In the genomic region with DNA sequence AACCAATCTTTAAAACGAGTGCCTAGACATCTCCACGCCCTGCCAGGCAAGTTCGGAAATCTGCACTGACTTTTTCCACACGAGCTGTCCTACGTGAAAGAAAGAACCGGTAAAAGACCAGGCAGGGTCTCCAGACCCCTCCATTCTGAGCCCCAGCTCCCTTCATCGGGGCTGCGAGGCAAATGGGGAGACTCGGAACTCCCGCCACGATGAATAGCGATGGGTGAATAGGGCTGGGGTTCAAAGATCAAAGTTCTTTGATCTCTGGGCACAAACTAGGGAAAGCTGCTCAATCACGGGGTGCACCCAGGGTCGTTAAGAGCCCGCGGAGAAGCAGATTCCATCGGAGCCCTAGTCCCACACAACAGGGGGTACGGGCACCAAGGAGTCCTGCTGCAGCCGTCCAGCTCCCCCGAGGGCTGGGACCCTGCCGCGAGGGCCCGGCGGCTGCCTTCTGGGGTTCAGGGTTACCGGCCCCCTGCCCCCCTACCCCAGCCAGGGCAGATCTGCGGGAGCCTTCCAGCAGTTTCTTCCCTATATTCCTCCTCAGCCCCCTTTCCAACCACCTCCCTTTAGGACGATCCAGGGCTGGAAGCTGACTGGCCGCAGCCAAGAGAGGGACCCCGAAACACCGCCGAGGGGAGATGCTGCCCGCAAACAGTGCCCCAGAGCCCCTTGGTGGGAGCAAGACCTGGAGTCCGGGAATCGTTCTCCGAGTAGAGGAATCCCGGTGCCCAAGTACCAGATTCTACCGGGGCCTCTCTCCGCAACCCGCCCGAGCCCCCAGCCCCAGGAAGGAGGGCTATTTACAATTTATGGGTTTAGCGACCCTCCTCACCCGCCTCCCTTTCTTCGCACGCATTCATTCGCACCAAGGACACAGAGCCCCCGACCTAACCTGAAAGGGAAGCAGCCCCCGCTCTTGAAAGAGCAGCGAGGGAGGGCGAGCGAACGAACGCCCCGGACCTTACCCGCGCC, we compare ENCODE assay signal across 8 cellular contexts. TPM values are rescaled to one million over a fixed set of nuclear protein-coding genes. Genes with fewer than 3 reads are reported as not detected.
A peak's percentile ranks its signal among the peaks of the same experiment; 100 is the strongest.
DNase-seq lines count a peak whose midpoint lies in the region; ATAC-seq, FAIRE-seq and TF ChIP-seq lines count a peak whose summit lies in the region.

No MANE protein-coding gene starts in this region.

- peaks cover 0 to 17% (median 10%) of the 10 kb centered on the region in 7 donors for H3K9me3 Mint-ChIP-seq in CD14-positive monocyte

- H3K4me3 ChIP-seq in OCI-LY1 (ENCODE audit: low read depth, low read length, poor library complexity, severe bottlenecking) (peak overlapping the region; percentile 77), H1 (ENCODE audit: extremely low read depth in 1 of 4, insufficient read depth in 2 of 4, low read depth in 3 of 4, low read length in 4 of 4) (peak overlapping the region; percentile 53 to 74 (median 62)), neuron (ENCODE audit: low read length) (peak overlapping the region; percentile 80)

- H3K23ac ChIP-seq in H1 (ENCODE audit: insufficient read length) = no peak overlapping the region

- H3K18ac ChIP-seq in H1 (ENCODE audit: extremely low read depth, low read length) = peak overlapping the region; percentile 71

- no peak for FAIRE-seq in H1 (lab: Jason Lieb, UNC)

- H3K4me1 ChIP-seq in OCI-LY1 (ENCODE audit: insufficient read depth, low read length, severe bottlenecking) (peaks cover 44% of the 10 kb centered on the region), H1 (replicated peaks in 1 of 4; ENCODE audit: control insufficient read depth in 3 of 4, insufficient read depth in 4 of 4, low read length in 3 of 4) (peaks cover 15 to 21% (median 18%) of the 10 kb centered on the region in 4 experiments), neuron (ENCODE audit: insufficient read depth, low read length) (peaks cover 52% of the 10 kb centered on the region)

- H2BK5ac ChIP-seq in H1 (ENCODE audit: low read depth, low read length) = no peak overlapping the region

- H3K9ac ChIP-seq in OCI-LY1 (ENCODE audit: low read length) = peak overlapping the region; percentile 74
- H3K9ac ChIP-seq in H1 (replicated peaks in 1 of 4; ENCODE audit: extremely low read depth in 1 of 4, low read depth in 3 of 4, low read length in 3 of 4) = peak overlapping the region; percentile 50 to 84 (median 58); a peak in 5 of 7 replicates

- H4K20me1 ChIP-seq in OCI-LY1 (ENCODE audit: insufficient read depth, low read length) = no peaks in the 10 kb centered on the region
- peaks cover 0 to 2% of the 10 kb centered on the region in 2 experiments for H4K20me1 ChIP-seq in H1 (replicated peaks in 1 of 2; ENCODE audit: control insufficient read depth in 1 of 2, insufficient read depth in 2 of 2, low read length in 2 of 2)

- peak overlapping the region; percentile 66 for H3K4me2 ChIP-seq in OCI-LY1 (ENCODE audit: low read length)
- peak overlapping the region; percentile 93 to 95 for H3K4me2 ChIP-seq in H1 (ENCODE audit: insufficient read depth in 1 of 2, low read depth in 2 of 2, low read length in 2 of 2)

- no peaks in the 10 kb centered on the region for H3F3A ChIP-seq in OCI-LY1 (ENCODE audit: insufficient read depth, low read length)

- CTCF ChIA-PET in H1 (lab: Charles Lee; ENCODE audit: partially characterized antibody) = interaction anchor here (0.8 to 6.6 kb wide), 19 partner anchors 10 to 267 kb away, joined by 3 to 81 read pairs (median 5); a partner anchor contains a TSS

- in situ Hi-C loops in GM13976 (cut with MboI; ENCODE audit: low sequenced_read_pairs, unreplicated experiment) = no loop called here

- peak overlapping the region; percentile 59 for H4K91ac ChIP-seq in H1 (replicated peaks; ENCODE audit: insufficient read length, low read length)

- H2BK15ac ChIP-seq in H1 (ENCODE audit: low read length) = no peak overlapping the region

- peaks cover 21% of the 10 kb centered on the region for H3K23me2 ChIP-seq in H1 (ENCODE audit: low read depth, low read length)

- peaks cover 62 to 75% (median 64%) of the 10 kb centered on the region in 3 donors for H3K27me3 Mint-ChIP-seq in CD14-positive monocyte (ENCODE audit: low read depth in 3 of 3)

- H3K4ac ChIP-seq in H1 (replicated peaks; ENCODE audit: insufficient read length, low read depth, low read length) = no peak overlapping the region

- no peak overlapping the region for H3K27ac ChIP-seq in OCI-LY1 (ENCODE audit: low read depth, low read length, poor library complexity, severe bottlenecking)
- no peak overlapping the region for H3K27ac ChIP-seq in H1 (ENCODE audit: low read depth, low read length)

- no peaks in the 10 kb centered on the region for H3K9me2 ChIP-seq in OCI-LY1 (ENCODE audit: low read depth, low read length)

- peak overlapping the region; percentile 76 to 93 for H3K4me3 Mint-ChIP-seq in CD14-positive monocyte

- H3K79me2 ChIP-seq in OCI-LY1 (ENCODE audit: insufficient read depth, low read length) (no peaks in the 10 kb centered on the region), H1 (ENCODE audit: control insufficient read depth in 1 of 2, insufficient read depth in 2 of 2, low read length in 2 of 2) (peaks cover 7 to 28% of the 10 kb centered on the region in 2 experiments)

- H3K36me3 ChIP-seq in OCI-LY1 (ENCODE audit: insufficient read depth, low read length) (no peaks in the 10 kb centered on the region), H1 (ENCODE audit: control insufficient read depth in 2 of 4, insufficient read depth in 4 of 4, low read length in 3 of 4) (no peaks in the 10 kb centered on the region), neuron (ENCODE audit: insufficient read depth, low read length) (no peaks in the 10 kb centered on the region)

- no peak overlapping the region for H3K56ac ChIP-seq in H1 (replicated peaks; ENCODE audit: insufficient read length, low read depth, low read length)

- H2AK5ac ChIP-seq in H1 (ENCODE audit: low read depth, low read length) = no peak overlapping the region

- H4K8ac ChIP-seq in H1 (ENCODE audit: extremely low read depth, insufficient read depth, low read length) = no peak overlapping the region; the same call in 1 of the 2 replicates

- WGBS in H1 (ENCODE audit: extremely low coverage in 1 of 2, insufficient coverage in 1 of 2, insufficient read length in 1 of 2, insufficient replicate concordance in 2 of 2, low coverage in 1 of 2, low lambda C conversion rate in 2 of 2, missing lambda C conversion rate in 1 of 2), 2 experiments = 1% methylated on average over 42 of the region's 55 CpGs; no CpG with 5 or more reads in 1 of the 2 experiments

- H3K9me3 ChIP-seq in OCI-LY1 (ENCODE audit: low read length) (no peaks in the 10 kb centered on the region), H1 (ENCODE audit: insufficient read depth in 2 of 2, low read depth in 1 of 2, low read length in 1 of 2) (no peaks in the 10 kb centered on the region), neuron (ENCODE audit: low read length) (no peaks in the 10 kb centered on the region)

- peak overlapping the region in 1 of 7 donors; percentile 49 for H3K27ac Mint-ChIP-seq in CD14-positive monocyte

- TF ChIP-seq CTCF in CD14-positive monocyte (IDR thresholded peaks at IDR 0.05) (no peak), OCI-LY1 (IDR thresholded peaks at IDR 0.05; ENCODE audit: low read length) (no peak), H1 (IDR thresholded peaks at IDR 0.05; ENCODE audit: control extremely low read depth in 1 of 3, insufficient read depth in 1 of 3, low read depth in 1 of 3, low read length in 3 of 3) (no peak), GM13976 (IDR thresholded peaks at IDR 0.05; ENCODE audit: borderline replicate concordance, control extremely low read depth, extremely low read depth, insufficient read depth, missing control alignments) (no peak)

- peaks cover 35% of the 10 kb centered on the region for H3K4me1 Mint-ChIP-seq in CD14-positive monocyte

- H2AFZ ChIP-seq in OCI-LY1 (ENCODE audit: low read length) = no peak overlapping the region
- H2AFZ ChIP-seq in H1 (ENCODE audit: low read length) = no peak overlapping the region
- H2AFZ ChIP-seq in neuron (ENCODE audit: low read depth, low read length) = peak overlapping the region; percentile 82

- peaks cover 11% of the 10 kb centered on the region for H3K79me1 ChIP-seq in H1 (ENCODE audit: low read depth, low read length)

- no peak for TF ChIP-seq RAD21 in H1 (IDR thresholded peaks at IDR 0.05 in 1 of 2, conservative IDR thresholded peaks at IDR 0.05 in 1 of 2; ENCODE audit: low read depth in 2 of 2, low read length in 2 of 2)

- TF ChIP-seq EP300 in H1 (IDR thresholded peaks at IDR 0.05; ENCODE audit: borderline replicate concordance in 1 of 2, low read depth in 2 of 2, low read length in 2 of 2) = no peak

- no peak for TF ChIP-seq POLR2A in H1 (IDR thresholded peaks at IDR 0.05; ENCODE audit: control extremely low read depth in 1 of 2, low read depth in 2 of 2, low read length in 2 of 2)

- intact Hi-C loops in CD14-positive monocyte (cut with micrococcal nuclease) = no loop called here

- H3K36me3 Mint-ChIP-seq in CD14-positive monocyte = peaks cover 6 to 15% of the 10 kb centered on the region in 2 donors

- POLR2A ChIA-PET in H1 (lab: Charles Lee; ENCODE audit: partially characterized antibody) = interaction anchor here (0.8 to 1.6 kb wide), 6 partner anchors 11 to 247 kb away, joined by 3 to 6 read pairs (median 4); a partner anchor contains a TSS

- peak overlapping the region; percentile 55; the same call in 1 of the 2 replicates for H2BK12ac ChIP-seq in H1 (ENCODE audit: low read depth, low read length)

- H2BK20ac ChIP-seq in H1 (ENCODE audit: low read length) = no peak overlapping the region

- no peak overlapping the region for H4K5ac ChIP-seq in H1 (ENCODE audit: insufficient read length, low read depth, low read length)

- DNase-seq in CD14-positive monocyte (ENCODE audit: low spot score) (no peak), H1 (ENCODE audit: low read depth in 1 of 2, low spot score in 2 of 2) (no peak), NCI-H187 treated with DMSO at 0.1 percent for 48 hours (lab: John Stamatoyannopoulos, UW) (no peak), GM13976 (ENCODE audit: low spot score) (no peak), activated gamma-delta T cell treated with Interleukin-2 at 50 U/mL for 16 hours (no peak)

- no peak overlapping the region for H3K14ac ChIP-seq in H1 (ENCODE audit: insufficient read length)

- no peaks in the 10 kb centered on the region for H3K27me3 ChIP-seq in OCI-LY1 (ENCODE audit: insufficient read depth, low read length)
- peaks cover 0 to 15% (median 5%) of the 10 kb centered on the region in 4 experiments; a peak in 5 of 7 replicates for H3K27me3 ChIP-seq in H1 (replicated peaks in 1 of 4; ENCODE audit: control insufficient read depth in 3 of 4, extremely low read depth in 1 of 4, insufficient read depth in 3 of 4, low read length in 3 of 4)
- H3K27me3 ChIP-seq in neuron (ENCODE audit: insufficient read depth, low read length) = no peaks in the 10 kb centered on the region

- no peak overlapping the region for H2BK120ac ChIP-seq in H1 (replicated peaks; ENCODE audit: low read depth, low read length)

- ATAC-seq in HG03342 (IDR thresholded peaks at IDR 0.05; ENCODE audit: unreplicated experiment) = no peak

RNA-seq across cellular contexts. Expression of a gene that starts 1.0 kb away (rescaled TPM):
- not detected for polyA plus RNA-seq in CD14-positive monocyte
- total RNA-seq in H1 (2021; fragmentation: NEBNext Ultra II Directional; extraction: Animal tissue kit (Norgen Biotek cat#: 25700)) = 20.8 and 22.1 TPM in 2 replicates
- 5.4 and 11.0 TPM in 2 replicates for polyA plus RNA-seq in H1 (2011; rRNA removed)
- 9.7 TPM for polyA plus RNA-seq in H1 (2011; cell fraction: cytosol; rRNA removed)
- 38.0 TPM for polyA plus RNA-seq in H1 (2011; cell fraction: nucleus; rRNA removed)
- polyA plus RNA-seq in H1 (2012, experiment 1 of 2) = 13.2 to 16.4 TPM (median 13.8 TPM) in 4 replicates
- 3.2 TPM for polyA plus RNA-seq in H1 (2012, experiment 2 of 2)
- polyA plus RNA-seq in H1 (2013, experiment 1 of 2) = 19.9 TPM
- polyA plus RNA-seq in H1 (2013, experiment 2 of 2) = 17.6 TPM
- polyA minus RNA-seq in H1 (2011; rRNA and poly(A)+ RNA removed) = 28.0 and 31.2 TPM in 2 replicates
- polyA minus RNA-seq in H1 (2011; cell fraction: cytosol; rRNA and poly(A)+ RNA removed) = 11.9 TPM
- polyA minus RNA-seq in H1 (2011; cell fraction: nucleus; rRNA and poly(A)+ RNA removed) = 29.2 TPM

RNA-seq across cellular contexts. Expression of a gene that starts 19.2 kb away (rescaled TPM):
- polyA plus RNA-seq in CD14-positive monocyte (1 to 10 TPM; 5.9 to 6.5 TPM), H1 (2011; rRNA removed) (28.7 and 55.1 TPM in 2 replicates)
- 24.2 and 26.2 TPM in 2 replicates for total RNA-seq in H1 (2021; fragmentation: NEBNext Ultra II Directional; extraction: Animal tissue kit (Norgen Biotek cat#: 25700))
- polyA plus RNA-seq in H1 (2011; cell fraction: cytosol; rRNA removed) = 27.5 TPM
- 34.3 TPM for polyA plus RNA-seq in H1 (2011; cell fraction: nucleus; rRNA removed)
- polyA plus RNA-seq in H1 (2012, experiment 1 of 2) = 24.5 to 28.7 TPM (median 26.8 TPM) in 4 replicates
- polyA plus RNA-seq in H1 (2012, experiment 2 of 2) = 26.6 TPM
- 15.1 TPM for polyA plus RNA-seq in H1 (2013, experiment 1 of 2)
- polyA plus RNA-seq in H1 (2013, experiment 2 of 2) = 15.9 TPM
- 25.0 and 34.0 TPM in 2 replicates for polyA minus RNA-seq in H1 (2011; rRNA and poly(A)+ RNA removed)
- polyA minus RNA-seq in H1 (2011; cell fraction: cytosol; rRNA and poly(A)+ RNA removed) = 20.8 TPM
- polyA minus RNA-seq in H1 (2011; cell fraction: nucleus; rRNA and poly(A)+ RNA removed) = 33.3 TPM
